ENCODE assay signal across 1 cellular context in the genomic region with DNA sequence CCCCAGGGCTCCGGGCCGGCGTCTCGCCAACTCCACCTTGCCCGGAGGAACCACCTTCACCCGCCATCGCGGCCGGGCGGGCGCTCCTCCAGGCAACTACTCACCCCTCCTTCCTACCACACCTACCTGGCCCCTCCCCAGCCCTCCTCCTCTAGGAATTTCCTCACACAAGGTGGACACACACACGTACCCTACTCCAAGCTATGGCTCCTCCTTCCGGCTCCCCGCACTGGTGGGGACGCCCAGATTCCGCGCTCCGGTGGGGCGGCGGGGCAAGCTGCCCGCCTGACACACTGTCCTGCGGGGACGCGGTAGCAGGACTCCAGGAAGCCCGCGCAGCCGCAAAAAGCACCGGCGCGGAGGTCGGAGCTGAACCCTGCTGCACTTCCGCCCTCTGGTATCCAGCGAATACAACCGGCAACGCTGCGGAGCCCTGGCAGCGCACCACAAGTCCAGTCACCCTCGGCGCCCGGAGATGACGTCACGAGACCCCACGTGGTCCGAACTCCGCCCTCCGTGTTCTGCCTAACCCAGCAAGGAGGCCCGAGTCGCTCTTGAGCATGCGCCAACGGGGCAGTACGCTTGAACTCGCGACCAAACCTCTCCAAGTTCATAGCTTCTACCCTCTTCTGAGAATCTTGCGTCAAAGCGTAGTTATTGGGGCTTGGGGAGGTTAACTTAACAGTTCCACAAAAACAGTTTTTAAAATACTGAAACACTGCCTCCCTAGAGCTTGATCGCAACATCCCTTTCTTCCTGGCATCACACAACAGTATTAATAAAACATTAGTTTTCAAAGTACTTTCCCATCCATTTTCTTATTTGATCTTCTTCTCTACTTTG.
TF ChIP-seq lines count a peak whose summit lies in the region.

A gene (minus strand): TSS at position 425 of the 843 bp plus-strand sequence. CDS start 9,552 bp downstream, outside the sequence.

TF ChIP-seq in HEK293, 187 proteins besides CTCF, POLR2A, EP300 and RAD21 (continued from another document and continues in another):
- TF ChIP-seq, protein P1, sequence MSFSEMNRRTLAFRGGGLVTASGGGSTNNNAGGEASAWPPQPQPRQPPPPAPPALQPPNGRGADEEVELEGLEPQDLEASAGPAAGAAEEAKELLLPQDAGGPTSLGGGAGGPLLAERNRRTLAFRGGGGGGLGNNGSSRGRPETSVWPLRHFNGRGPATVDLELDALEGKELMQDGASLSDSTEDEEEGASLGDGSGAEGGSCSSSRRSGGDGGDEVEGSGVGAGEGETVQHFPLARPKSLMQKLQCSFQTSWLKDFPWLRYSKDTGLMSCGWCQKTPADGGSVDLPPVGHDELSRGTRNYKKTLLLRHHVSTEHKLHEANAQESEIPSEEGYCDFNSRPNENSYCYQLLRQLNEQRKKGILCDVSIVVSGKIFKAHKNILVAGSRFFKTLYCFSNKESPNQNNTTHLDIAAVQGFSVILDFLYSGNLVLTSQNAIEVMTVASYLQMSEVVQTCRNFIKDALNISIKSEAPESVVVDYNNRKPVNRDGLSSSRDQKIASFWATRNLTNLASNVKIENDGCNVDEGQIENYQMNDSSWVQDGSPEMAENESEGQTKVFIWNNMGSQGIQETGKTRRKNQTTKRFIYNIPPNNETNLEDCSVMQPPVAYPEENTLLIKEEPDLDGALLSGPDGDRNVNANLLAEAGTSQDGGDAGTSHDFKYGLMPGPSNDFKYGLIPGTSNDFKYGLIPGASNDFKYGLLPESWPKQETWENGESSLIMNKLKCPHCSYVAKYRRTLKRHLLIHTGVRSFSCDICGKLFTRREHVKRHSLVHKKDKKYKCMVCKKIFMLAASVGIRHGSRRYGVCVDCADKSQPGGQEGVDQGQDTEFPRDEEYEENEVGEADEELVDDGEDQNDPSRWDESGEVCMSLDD (tag by site-specific recombination; IDR thresholded peaks at IDR 0.05) = peak; percentile 87
- no peak for TF ChIP-seq TCF7L2 (IDR thresholded peaks at IDR 0.05; ENCODE audit: borderline replicate concordance, low read depth, low read length)
- peak; percentile 91 for TF ChIP-seq ZNF610 (tag by site-specific recombination; IDR thresholded peaks at IDR 0.05; ENCODE audit: borderline replicate concordance)
- TF ChIP-seq KLF10 (tag by site-specific recombination; IDR thresholded peaks at IDR 0.05) = peak; percentile 35; the same call in 1 of the 2 replicates
- TF ChIP-seq, protein P2, sequence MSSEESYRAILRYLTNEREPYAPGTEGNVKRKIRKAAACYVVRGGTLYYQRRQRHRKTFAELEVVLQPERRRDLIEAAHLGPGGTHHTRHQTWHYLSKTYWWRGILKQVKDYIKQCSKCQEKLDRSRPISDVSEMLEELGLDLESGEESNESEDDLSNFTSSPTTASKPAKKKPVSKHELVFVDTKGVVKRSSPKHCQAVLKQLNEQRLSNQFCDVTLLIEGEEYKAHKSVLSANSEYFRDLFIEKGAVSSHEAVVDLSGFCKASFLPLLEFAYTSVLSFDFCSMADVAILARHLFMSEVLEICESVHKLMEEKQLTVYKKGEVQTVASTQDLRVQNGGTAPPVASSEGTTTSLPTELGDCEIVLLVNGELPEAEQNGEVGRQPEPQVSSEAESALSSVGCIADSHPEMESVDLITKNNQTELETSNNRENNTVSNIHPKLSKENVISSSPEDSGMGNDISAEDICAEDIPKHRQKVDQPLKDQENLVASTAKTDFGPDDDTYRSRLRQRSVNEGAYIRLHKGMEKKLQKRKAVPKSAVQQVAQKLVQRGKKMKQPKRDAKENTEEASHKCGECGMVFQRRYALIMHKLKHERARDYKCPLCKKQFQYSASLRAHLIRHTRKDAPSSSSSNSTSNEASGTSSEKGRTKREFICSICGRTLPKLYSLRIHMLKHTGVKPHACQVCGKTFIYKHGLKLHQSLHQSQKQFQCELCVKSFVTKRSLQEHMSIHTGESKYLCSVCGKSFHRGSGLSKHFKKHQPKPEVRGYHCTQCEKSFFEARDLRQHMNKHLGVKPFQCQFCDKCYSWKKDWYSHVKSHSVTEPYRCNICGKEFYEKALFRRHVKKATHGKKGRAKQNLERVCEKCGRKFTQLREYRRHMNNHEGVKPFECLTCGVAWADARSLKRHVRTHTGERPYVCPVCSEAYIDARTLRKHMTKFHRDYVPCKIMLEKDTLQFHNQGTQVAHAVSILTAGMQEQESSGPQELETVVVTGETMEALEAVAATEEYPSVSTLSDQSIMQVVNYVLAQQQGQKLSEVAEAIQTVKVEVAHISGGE (tag by site-specific recombination; conservative IDR thresholded peaks at IDR 0.05; ENCODE audit: low read depth) = peak; percentile 98
- TF ChIP-seq ZNF10 (tag by site-specific recombination; IDR thresholded peaks at IDR 0.05) = no peak; the same call in 1 of the 2 replicates
- TF ChIP-seq ZXDB (tag by site-specific recombination; IDR thresholded peaks at IDR 0.05) = peak; percentile 98
- TF ChIP-seq KLF8 (tag by site-specific recombination; IDR thresholded peaks at IDR 0.05) = peak; percentile 93
- no peak for TF ChIP-seq ZNF133 (tag by site-specific recombination; IDR thresholded peaks at IDR 0.05)
- 0 out of 2 replicates have a peak, but pooled peaks have one; percentile 72 for TF ChIP-seq ZNF785 (tag by site-specific recombination; IDR thresholded peaks at IDR 0.05)
- no peak for TF ChIP-seq ZNF549 (tag by site-specific recombination; IDR thresholded peaks at IDR 0.05)
- TF ChIP-seq, protein P3, sequence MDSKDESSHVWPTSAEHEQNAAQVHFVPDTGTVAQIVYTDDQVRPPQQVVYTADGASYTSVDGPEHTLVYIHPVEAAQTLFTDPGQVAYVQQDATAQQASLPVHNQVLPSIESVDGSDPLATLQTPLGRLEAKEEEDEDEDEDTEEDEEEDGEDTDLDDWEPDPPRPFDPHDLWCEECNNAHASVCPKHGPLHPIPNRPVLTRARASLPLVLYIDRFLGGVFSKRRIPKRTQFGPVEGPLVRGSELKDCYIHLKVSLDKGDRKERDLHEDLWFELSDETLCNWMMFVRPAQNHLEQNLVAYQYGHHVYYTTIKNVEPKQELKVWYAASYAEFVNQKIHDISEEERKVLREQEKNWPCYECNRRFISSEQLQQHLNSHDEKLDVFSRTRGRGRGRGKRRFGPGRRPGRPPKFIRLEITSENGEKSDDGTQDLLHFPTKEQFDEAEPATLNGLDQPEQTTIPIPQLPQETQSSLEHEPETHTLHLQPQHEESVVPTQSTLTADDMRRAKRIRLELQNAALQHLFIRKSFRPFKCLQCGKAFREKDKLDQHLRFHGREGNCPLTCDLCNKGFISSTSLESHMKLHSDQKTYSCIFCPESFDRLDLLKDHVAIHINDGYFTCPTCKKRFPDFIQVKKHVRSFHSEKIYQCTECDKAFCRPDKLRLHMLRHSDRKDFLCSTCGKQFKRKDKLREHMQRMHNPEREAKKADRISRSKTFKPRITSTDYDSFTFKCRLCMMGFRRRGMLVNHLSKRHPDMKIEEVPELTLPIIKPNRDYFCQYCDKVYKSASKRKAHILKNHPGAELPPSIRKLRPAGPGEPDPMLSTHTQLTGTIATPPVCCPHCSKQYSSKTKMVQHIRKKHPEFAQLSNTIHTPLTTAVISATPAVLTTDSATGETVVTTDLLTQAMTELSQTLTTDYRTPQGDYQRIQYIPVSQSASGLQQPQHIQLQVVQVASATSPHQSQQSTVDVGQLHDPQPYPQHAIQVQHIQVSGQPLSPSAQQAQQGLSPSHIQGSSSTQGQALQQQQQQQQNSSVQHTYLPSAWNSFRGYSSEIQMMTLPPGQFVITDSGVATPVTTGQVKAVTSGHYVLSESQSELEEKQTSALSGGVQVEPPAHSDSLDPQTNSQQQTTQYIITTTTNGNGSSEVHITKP (tag by site-specific recombination; IDR thresholded peaks at IDR 0.05) = peak; percentile 95
- no peak for TF ChIP-seq ZNF169 (tag by site-specific recombination; IDR thresholded peaks at IDR 0.05)
- peak; percentile 69 for TF ChIP-seq ZNF24 (tag by site-specific recombination; IDR thresholded peaks at IDR 0.05)
- no peak for TF ChIP-seq HOXA7 (CRISPR knock-in tag; IDR thresholded peaks at IDR 0.05; ENCODE audit: borderline replicate concordance)
- TF ChIP-seq ZNF561 (tag by site-specific recombination; IDR thresholded peaks at IDR 0.05; ENCODE audit: borderline replicate concordance) = peak; percentile 67; the same call in 1 of the 2 replicates
- TF ChIP-seq, protein P4, sequence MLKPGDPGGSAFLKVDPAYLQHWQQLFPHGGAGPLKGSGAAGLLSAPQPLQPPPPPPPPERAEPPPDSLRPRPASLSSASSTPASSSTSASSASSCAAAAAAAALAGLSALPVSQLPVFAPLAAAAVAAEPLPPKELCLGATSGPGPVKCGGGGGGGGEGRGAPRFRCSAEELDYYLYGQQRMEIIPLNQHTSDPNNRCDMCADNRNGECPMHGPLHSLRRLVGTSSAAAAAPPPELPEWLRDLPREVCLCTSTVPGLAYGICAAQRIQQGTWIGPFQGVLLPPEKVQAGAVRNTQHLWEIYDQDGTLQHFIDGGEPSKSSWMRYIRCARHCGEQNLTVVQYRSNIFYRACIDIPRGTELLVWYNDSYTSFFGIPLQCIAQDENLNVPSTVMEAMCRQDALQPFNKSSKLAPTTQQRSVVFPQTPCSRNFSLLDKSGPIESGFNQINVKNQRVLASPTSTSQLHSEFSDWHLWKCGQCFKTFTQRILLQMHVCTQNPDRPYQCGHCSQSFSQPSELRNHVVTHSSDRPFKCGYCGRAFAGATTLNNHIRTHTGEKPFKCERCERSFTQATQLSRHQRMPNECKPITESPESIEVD (tag by site-specific recombination; IDR thresholded peaks at IDR 0.05) = no peak
- TF ChIP-seq ZNF654 (tag by site-specific recombination; IDR thresholded peaks at IDR 0.05; ENCODE audit: low read depth) = no peak
- no peak for TF ChIP-seq ZNF112 (tag by site-specific recombination; IDR thresholded peaks at IDR 0.05)
- TF ChIP-seq, protein P5, sequence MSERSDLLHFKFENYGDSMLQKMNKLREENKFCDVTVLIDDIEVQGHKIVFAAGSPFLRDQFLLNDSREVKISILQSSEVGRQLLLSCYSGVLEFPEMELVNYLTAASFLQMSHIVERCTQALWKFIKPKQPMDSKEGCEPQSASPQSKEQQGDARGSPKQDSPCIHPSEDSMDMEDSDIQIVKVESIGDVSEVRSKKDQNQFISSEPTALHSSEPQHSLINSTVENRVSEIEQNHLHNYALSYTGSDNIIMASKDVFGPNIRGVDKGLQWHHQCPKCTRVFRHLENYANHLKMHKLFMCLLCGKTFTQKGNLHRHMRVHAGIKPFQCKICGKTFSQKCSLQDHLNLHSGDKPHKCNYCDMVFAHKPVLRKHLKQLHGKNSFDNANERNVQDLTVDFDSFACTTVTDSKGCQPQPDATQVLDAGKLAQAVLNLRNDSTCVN (tag by site-specific recombination; optimal IDR thresholded peaks at IDR 0.05) = peak; percentile 86
- TF ChIP-seq MZF1 (tag by site-specific recombination; IDR thresholded peaks at IDR 0.05; ENCODE audit: borderline replicate concordance) = peak; percentile 86
- TF ChIP-seq KLF1 (tag by site-specific recombination; IDR thresholded peaks at IDR 0.05) = peak; percentile 93
- no peak for TF ChIP-seq ZNF214 (tag by site-specific recombination; IDR thresholded peaks at IDR 0.05; ENCODE audit: borderline replicate concordance)
- TF ChIP-seq, protein P6, sequence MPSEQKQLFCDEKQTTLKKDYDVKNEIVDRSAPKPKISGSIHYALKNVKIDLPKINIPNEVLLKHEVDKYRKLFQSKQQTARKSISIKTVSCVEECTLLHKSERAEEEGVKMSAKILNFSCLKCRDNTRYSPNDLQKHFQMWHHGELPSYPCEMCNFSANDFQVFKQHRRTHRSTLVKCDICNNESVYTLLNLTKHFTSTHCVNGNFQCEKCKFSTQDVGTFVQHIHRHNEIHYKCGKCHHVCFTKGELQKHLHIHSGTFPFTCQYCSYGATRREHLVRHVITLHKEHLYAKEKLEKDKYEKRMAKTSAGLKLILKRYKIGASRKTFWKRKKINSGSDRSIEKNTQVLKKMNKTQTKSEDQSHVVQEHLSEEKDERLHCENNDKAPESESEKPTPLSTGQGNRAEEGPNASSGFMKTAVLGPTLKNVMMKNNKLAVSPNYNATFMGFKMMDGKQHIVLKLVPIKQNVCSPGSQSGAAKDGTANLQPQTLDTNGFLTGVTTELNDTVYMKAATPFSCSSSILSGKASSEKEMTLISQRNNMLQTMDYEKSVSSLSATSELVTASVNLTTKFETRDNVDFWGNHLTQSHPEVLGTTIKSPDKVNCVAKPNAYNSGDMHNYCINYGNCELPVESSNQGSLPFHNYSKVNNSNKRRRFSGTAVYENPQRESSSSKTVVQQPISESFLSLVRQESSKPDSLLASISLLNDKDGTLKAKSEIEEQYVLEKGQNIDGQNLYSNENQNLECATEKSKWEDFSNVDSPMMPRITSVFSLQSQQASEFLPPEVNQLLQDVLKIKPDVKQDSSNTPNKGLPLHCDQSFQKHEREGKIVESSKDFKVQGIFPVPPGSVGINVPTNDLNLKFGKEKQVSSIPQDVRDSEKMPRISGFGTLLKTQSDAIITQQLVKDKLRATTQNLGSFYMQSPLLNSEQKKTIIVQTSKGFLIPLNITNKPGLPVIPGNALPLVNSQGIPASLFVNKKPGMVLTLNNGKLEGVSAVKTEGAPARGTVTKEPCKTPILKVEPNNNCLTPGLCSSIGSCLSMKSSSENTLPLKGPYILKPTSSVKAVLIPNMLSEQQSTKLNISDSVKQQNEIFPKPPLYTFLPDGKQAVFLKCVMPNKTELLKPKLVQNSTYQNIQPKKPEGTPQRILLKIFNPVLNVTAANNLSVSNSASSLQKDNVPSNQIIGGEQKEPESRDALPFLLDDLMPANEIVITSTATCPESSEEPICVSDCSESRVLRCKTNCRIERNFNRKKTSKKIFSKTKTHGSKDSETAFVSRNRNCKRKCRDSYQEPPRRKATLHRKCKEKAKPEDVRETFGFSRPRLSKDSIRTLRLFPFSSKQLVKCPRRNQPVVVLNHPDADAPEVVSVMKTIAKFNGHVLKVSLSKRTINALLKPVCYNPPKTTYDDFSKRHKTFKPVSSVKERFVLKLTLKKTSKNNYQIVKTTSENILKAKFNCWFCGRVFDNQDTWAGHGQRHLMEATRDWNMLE (tag by site-specific recombination; conservative IDR thresholded peaks at IDR 0.05; ENCODE audit: low read depth) = peak; percentile 64
- TF ChIP-seq ZNF658 (tag by site-specific recombination; IDR thresholded peaks at IDR 0.05) = no peak
- TF ChIP-seq, protein P7, sequence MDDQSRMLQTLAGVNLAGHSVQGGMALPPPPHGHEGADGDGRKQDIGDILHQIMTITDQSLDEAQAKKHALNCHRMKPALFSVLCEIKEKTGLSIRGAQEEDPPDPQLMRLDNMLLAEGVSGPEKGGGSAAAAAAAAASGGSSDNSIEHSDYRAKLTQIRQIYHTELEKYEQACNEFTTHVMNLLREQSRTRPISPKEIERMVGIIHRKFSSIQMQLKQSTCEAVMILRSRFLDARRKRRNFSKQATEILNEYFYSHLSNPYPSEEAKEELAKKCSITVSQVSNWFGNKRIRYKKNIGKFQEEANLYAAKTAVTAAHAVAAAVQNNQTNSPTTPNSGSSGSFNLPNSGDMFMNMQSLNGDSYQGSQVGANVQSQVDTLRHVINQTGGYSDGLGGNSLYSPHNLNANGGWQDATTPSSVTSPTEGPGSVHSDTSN (CRISPR knock-in tag; IDR thresholded peaks at IDR 0.05) = no peak; the same call in 1 of the 2 replicates
- TF ChIP-seq, protein P8, sequence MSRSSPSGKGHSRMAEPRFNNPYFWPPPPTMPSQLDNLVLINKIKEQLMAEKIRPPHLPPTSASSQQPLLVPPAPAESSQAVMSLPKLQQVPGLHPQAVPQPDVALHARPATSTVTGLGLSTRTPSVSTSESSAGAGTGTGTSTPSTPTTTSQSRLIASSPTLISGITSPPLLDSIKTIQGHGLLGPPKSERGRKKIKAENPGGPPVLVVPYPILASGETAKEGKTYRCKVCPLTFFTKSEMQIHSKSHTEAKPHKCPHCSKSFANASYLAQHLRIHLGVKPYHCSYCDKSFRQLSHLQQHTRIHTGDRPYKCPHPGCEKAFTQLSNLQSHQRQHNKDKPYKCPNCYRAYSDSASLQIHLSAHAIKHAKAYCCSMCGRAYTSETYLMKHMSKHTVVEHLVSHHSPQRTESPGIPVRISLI (tag by site-specific recombination; IDR thresholded peaks at IDR 0.05) = no peak
- peak; percentile 80 for TF ChIP-seq KLF16 (tag by site-specific recombination; IDR thresholded peaks at IDR 0.05)
- no peak for TF ChIP-seq IKZF3 (tag by site-specific recombination; IDR thresholded peaks at IDR 0.05)
